ENCODE assay signal across 17 cellular contexts in genomic region chr2:181198188-181198864, GRCh38.
DNase-seq lines count a peak whose midpoint lies in the region; TF ChIP-seq lines count a peak whose summit lies in the region.
"Had no signal": no experiment of that assay in that cellular context is flagged by ENCODE, and none has a peak within 500 bp of the region (broad histone marks: within the 10 kb centered on the region; RNA-seq: fewer than 3 reads in every experiment).

No MANE protein-coding gene starts in this region.

- POLR2A ChIA-PET in CD8-positive, alpha-beta memory T cell (lab: Charles Lee), result interaction anchor here (0.7 kb wide), 1 partner anchor 197 kb away, joined by 3 read pairs; no protein-coding TSS in a partner anchor

- peak overlapping the region; percentile 42 for H3K4me3 Mint-ChIP-seq in activated CD4-positive, alpha-beta T cell treated with anti-CD3 and anti-CD28 coated beads, Interleukin-2, amount 10 ng/mL, durations not matched to agents 24 days and 14 days
- peak overlapping the region in 6 of 7 donors; percentile 36 to 64 (median 55) for H3K4me3 Mint-ChIP-seq in CD8-positive, alpha-beta memory T cell
- H3K4me3 Mint-ChIP-seq in T-helper 1 cell treated with Interleukin-12 subunit alpha and Interleukin-12 subunit beta and Interleukin-4 antibody, amounts not matched to agents 30 μg/mL and 1 μg/mL, for 36 hours, result peak overlapping the region; percentile 37
- peak overlapping the region; percentile 52 to 77 (median 60) for H3K4me3 Mint-ChIP-seq in immature natural killer cell

- TF ChIP-seq CTCF in thyroid gland (IDR thresholded peaks at IDR 0.05), result no peak

- CTCF ChIA-PET in CD8-positive, alpha-beta memory T cell (lab: Charles Lee), result interaction anchor here (0.7 kb wide), 1 partner anchor 94 kb away, joined by 3 read pairs; no protein-coding TSS in a partner anchor

- peak overlapping the region; percentile 62 for H3K27ac Mint-ChIP-seq in activated CD4-positive, alpha-beta T cell treated with anti-CD3 and anti-CD28 coated beads, Interleukin-2, amount 10 ng/mL, durations not matched to agents 24 days and 14 days
- peak overlapping the region; percentile 38 to 91 (median 67) for H3K27ac Mint-ChIP-seq in CD8-positive, alpha-beta memory T cell
- peak overlapping the region; percentile 88 for H3K27ac Mint-ChIP-seq in T-helper 1 cell treated with Interleukin-12 subunit alpha and Interleukin-12 subunit beta and Interleukin-4 antibody, amounts not matched to agents 30 μg/mL and 1 μg/mL, for 36 hours
- peak overlapping the region; percentile 75 to 87 (median 76) for H3K27ac Mint-ChIP-seq in immature natural killer cell

- H3K9me3 Mint-ChIP-seq in activated CD4-positive, alpha-beta T cell treated with anti-CD3 and anti-CD28 coated beads, Interleukin-2, amount 10 ng/mL, durations not matched to agents 24 days and 14 days, result peaks cover 40% of the 10 kb centered on the region
- H3K9me3 Mint-ChIP-seq in CD8-positive, alpha-beta memory T cell, result peaks cover 6 to 17% (median 8%) of the 10 kb centered on the region in 5 donors
- H3K9me3 Mint-ChIP-seq in T-helper 1 cell treated with Interleukin-12 subunit alpha and Interleukin-12 subunit beta and Interleukin-4 antibody, amounts not matched to agents 30 μg/mL and 1 μg/mL, for 36 hours, result peaks cover 41% of the 10 kb centered on the region
- no peaks in the 10 kb centered on the region for H3K9me3 Mint-ChIP-seq in immature natural killer cell

- no peak for TF ChIP-seq POLR2A in thyroid gland (IDR thresholded peaks at IDR 0.05)

- WGBS in thyroid gland, 2 donors, result 75 to 82% methylated on average over 1 of the region's 1 CpG

- H3K27me3 ChIP-seq in CD8-positive, alpha-beta memory T cell (ENCODE audit: insufficient read depth, low read length, poor library complexity, severe bottlenecking), result no peaks in the 10 kb centered on the region
- H3K27me3 ChIP-seq in thyroid gland, result no peaks in the 10 kb centered on the region

- H3K4me3 ChIP-seq in CD8-positive, alpha-beta memory T cell (ENCODE audit: low read length), result no peak overlapping the region
- no peak overlapping the region for H3K4me3 ChIP-seq in thyroid gland (replicated peaks in 1 of 3)

- DNase-seq in activated CD4-positive, alpha-beta T cell treated with anti-CD3 and anti-CD28 coated beads, Interleukin-2, amount 10 ng/mL, durations not matched to agents 24 days and 14 days, result peak; percentile 55
- no peak for DNase-seq in activated CD4-positive, alpha-beta T cell treated with anti-CD3 and anti-CD28 coated beads for 1 hour
- peak in 2 of 5 donors; percentile 22 to 23 for DNase-seq in CD8-positive, alpha-beta memory T cell
- DNase-seq in immature natural killer cell (peak in 1 of 3 donors; percentile 7), NCI-H2029 treated with DMSO at 0.1 percent for 48 hours (lab: John Stamatoyannopoulos, UW) (no peak), A172 (ENCODE audit: low spot score) (no peak), thyroid gland (no peak)
- DNase-seq: anterior cingulate cortex; hippocampal formation; NCI-H1436 treated with DMSO at 0.1 percent for 48 hours; NCI-H2171; NCI-H526; occipital lobe; SHP77; stimulated activated CD4-positive, alpha-beta T cell treated with anti-CD3 and anti-CD28 coated beads, Interleukin-4, amount 100 ng/mL, for 1 hour had no signal

- H3K27ac ChIP-seq in CD8-positive, alpha-beta memory T cell (ENCODE audit: low read depth, low read length), result no peak overlapping the region
- H3K27ac ChIP-seq in thyroid gland, result no peak overlapping the region
- H3K27ac ChIP-seq: C4-2B had no signal

- intact Hi-C loops in activated CD4-positive, alpha-beta T cell treated with anti-CD3 and anti-CD28 coated beads, Interleukin-2, amount 10 ng/mL, durations not matched to agents 24 days and 14 days (cut with micrococcal nuclease), result no loop called here
- intact Hi-C loops in thyroid gland (cut with DNase I), result no loop called here

- peaks cover 38% of the 10 kb centered on the region for H3K4me1 ChIP-seq in CD8-positive, alpha-beta memory T cell (ENCODE audit: insufficient read depth, low read length)
- no peaks in the 10 kb centered on the region for H3K4me1 ChIP-seq in thyroid gland

- peaks cover 41% of the 10 kb centered on the region for H3K4me1 Mint-ChIP-seq in activated CD4-positive, alpha-beta T cell treated with anti-CD3 and anti-CD28 coated beads, Interleukin-2, amount 10 ng/mL, durations not matched to agents 24 days and 14 days
- peaks cover 63 to 84% (median 78%) of the 10 kb centered on the region in 3 donors for H3K4me1 Mint-ChIP-seq in CD8-positive, alpha-beta memory T cell
- H3K4me1 Mint-ChIP-seq in T-helper 1 cell treated with Interleukin-12 subunit alpha and Interleukin-12 subunit beta and Interleukin-4 antibody, amounts not matched to agents 30 μg/mL and 1 μg/mL, for 36 hours (ENCODE audit: low read depth), result peaks cover 46% of the 10 kb centered on the region
- H3K4me1 Mint-ChIP-seq in immature natural killer cell, result peaks cover 38 to 68% of the 10 kb centered on the region in 2 donors

- H3K36me3 ChIP-seq in CD8-positive, alpha-beta memory T cell (ENCODE audit: insufficient read depth, low read length), result no peaks in the 10 kb centered on the region
- H3K36me3 ChIP-seq in thyroid gland, result no peaks in the 10 kb centered on the region

- H3K27me3 Mint-ChIP-seq in activated CD4-positive, alpha-beta T cell treated with anti-CD3 and anti-CD28 coated beads, Interleukin-2, amount 10 ng/mL, durations not matched to agents 24 days and 14 days, result no peaks in the 10 kb centered on the region
- no peaks in the 10 kb centered on the region for H3K27me3 Mint-ChIP-seq in CD8-positive, alpha-beta memory T cell
- no peaks in the 10 kb centered on the region for H3K27me3 Mint-ChIP-seq in T-helper 1 cell treated with Interleukin-12 subunit alpha and Interleukin-12 subunit beta and Interleukin-4 antibody, amounts not matched to agents 30 μg/mL and 1 μg/mL, for 36 hours (ENCODE audit: low read depth)
- H3K27me3 Mint-ChIP-seq in immature natural killer cell (ENCODE audit: low read depth in 3 of 3), result no peaks in the 10 kb centered on the region

- H3K36me3 Mint-ChIP-seq in activated CD4-positive, alpha-beta T cell treated with anti-CD3 and anti-CD28 coated beads, Interleukin-2, amount 10 ng/mL, durations not matched to agents 24 days and 14 days (ENCODE audit: low read depth), result peaks cover 59% of the 10 kb centered on the region
- H3K36me3 Mint-ChIP-seq in CD8-positive, alpha-beta memory T cell, result peaks cover 9 to 63% (median 59%) of the 10 kb centered on the region in 3 donors
- H3K36me3 Mint-ChIP-seq in T-helper 1 cell treated with Interleukin-12 subunit alpha and Interleukin-12 subunit beta and Interleukin-4 antibody, amounts not matched to agents 30 μg/mL and 1 μg/mL, for 36 hours (ENCODE audit: low read depth), result peaks cover 50% of the 10 kb centered on the region
- H3K36me3 Mint-ChIP-seq in immature natural killer cell, result peaks cover 8 to 12% (median 9%) of the 10 kb centered on the region in 3 donors

- H3K9me3 ChIP-seq in CD8-positive, alpha-beta memory T cell (ENCODE audit: low read length), result no peaks in the 10 kb centered on the region
- no peaks in the 10 kb centered on the region for H3K9me3 ChIP-seq in thyroid gland
